8 cellular contexts compared by ENCODE assay signal in genomic region chr22:40950888-40951794, GRCh38. TPM values are rescaled to one million over a fixed set of nuclear protein-coding genes. Genes with fewer than 3 reads are reported as not detected.
DNase-seq lines count a peak whose midpoint lies in the region; ATAC-seq and TF ChIP-seq lines count a peak whose summit lies in the region.

TSS of gene RBX1 (plus strand) at chr22:40951378. CDS start at chr22:40951399, 21 bp downstream.

- H3K27me3 Mint-ChIP-seq in natural killer cell (ENCODE audit: low read depth in 2 of 2): no peaks in the 10 kb centered on the region

- ATAC-seq in RWPE2 (ENCODE audit: low read depth): peak; percentile 90
- ATAC-seq in natural killer cell: peak; percentile 81 to 94 (median 81)

- H3K4me3 Mint-ChIP-seq in natural killer cell: peak within 1 kb of the TSS; percentile 99

- H3K4me1 ChIP-seq in RWPE2 (ENCODE audit: insufficient read depth, poor library complexity, severe bottlenecking): peaks cover 10% of the 10 kb centered on the region

- no peaks in the 10 kb centered on the region for H3K27me3 ChIP-seq in RWPE2 (ENCODE audit: insufficient read depth, poor library complexity, severe bottlenecking)

- H3K36me3 ChIP-seq in RWPE2 (ENCODE audit: low read depth): peaks cover 36% of the 10 kb centered on the region

- H3K27ac Mint-ChIP-seq in natural killer cell: peak within 1 kb of the TSS; percentile 98 to 100

- TF ChIP-seq CTCF in RWPE2 (IDR thresholded peaks at IDR 0.05; ENCODE audit: poor library complexity, severe bottlenecking) (no peak), natural killer cell (IDR thresholded peaks at IDR 0.05) (no peak)

- intact Hi-C loops in natural killer cell (cut with micrococcal nuclease): loop anchor here (1.0 to 2.0 kb wide), 4 partner anchors 29 to 254 kb away; partner anchors contain the start of genes L3MBTL2 and ST13

- peak within 1 kb of the TSS; percentile 59 for H3K27ac ChIP-seq in RWPE2 (ENCODE audit: poor library complexity, severe bottlenecking)

- peak within 1 kb of the TSS; percentile 79 for H3K4me3 ChIP-seq in RWPE2 (ENCODE audit: severe bottlenecking)

- no peaks in the 10 kb centered on the region for H3K9me3 Mint-ChIP-seq in natural killer cell

- no peaks in the 10 kb centered on the region for H3K9me3 ChIP-seq in RWPE2 (ENCODE audit: severe bottlenecking)

- DNase-seq in EH (ENCODE audit: low read depth) (peak; percentile 99), H4 (ENCODE audit: low spot score) (peak; percentile 96), LoVo (ENCODE audit: low spot score) (peak; percentile 97), RWPE2 (ENCODE audit: low spot score) (peak; percentile 97), fibroblast of peridontal ligament (ENCODE audit: extremely low read depth) (peak; percentile 97), natural killer cell (peak; percentile 98)
- peak; percentile 98 for DNase-seq in activated T-helper 9 cell treated with anti-CD3 and anti-CD28 coated beads, Interleukin-2, amount 50 U/mL, for 16 hours (ENCODE audit: low read depth)
- peak; percentile 98 for DNase-seq in stimulated activated naive CD4-positive, alpha-beta T cell treated with Interleukin-2 at 50 U/mL for 16 hours (lab: John Stamatoyannopoulos, UW)

- peaks cover 22 to 31% of the 10 kb centered on the region in 2 donors for H3K4me1 Mint-ChIP-seq in natural killer cell

- H3K36me3 Mint-ChIP-seq in natural killer cell: no peaks in the 10 kb centered on the region

RNA-seq across cellular contexts. Expression of gene RBX1, which starts in this region (rescaled TPM):
- total RNA-seq in H4 (2014; rRNA removed; shearing (Covaris generic)): 76.0 and 76.7 TPM in 2 replicates
- 10 to 100 TPM; 27.1 to 34.3 (median 28.5) TPM for total RNA-seq in natural killer cell

Comparison
In these comparisons a context has a peak if more than half of its experiments do, and no peak if none do; other contexts are left out.
1. Peak in every context shown above with its lines: DNase-seq, ATAC-seq, H3K4me3 ChIP-seq and H3K27ac ChIP-seq.